1 cellular context compared by ENCODE assay signal in genomic region chr16:72013389-72013788, GRCh38.
TF ChIP-seq lines count a peak whose summit lies in the region.

No MANE protein-coding gene starts in this region.

TF ChIP-seq in K562, 482 proteins besides CTCF, POLR2A, EP300 and RAD21:
- TF ChIP-seq, protein P1, sequence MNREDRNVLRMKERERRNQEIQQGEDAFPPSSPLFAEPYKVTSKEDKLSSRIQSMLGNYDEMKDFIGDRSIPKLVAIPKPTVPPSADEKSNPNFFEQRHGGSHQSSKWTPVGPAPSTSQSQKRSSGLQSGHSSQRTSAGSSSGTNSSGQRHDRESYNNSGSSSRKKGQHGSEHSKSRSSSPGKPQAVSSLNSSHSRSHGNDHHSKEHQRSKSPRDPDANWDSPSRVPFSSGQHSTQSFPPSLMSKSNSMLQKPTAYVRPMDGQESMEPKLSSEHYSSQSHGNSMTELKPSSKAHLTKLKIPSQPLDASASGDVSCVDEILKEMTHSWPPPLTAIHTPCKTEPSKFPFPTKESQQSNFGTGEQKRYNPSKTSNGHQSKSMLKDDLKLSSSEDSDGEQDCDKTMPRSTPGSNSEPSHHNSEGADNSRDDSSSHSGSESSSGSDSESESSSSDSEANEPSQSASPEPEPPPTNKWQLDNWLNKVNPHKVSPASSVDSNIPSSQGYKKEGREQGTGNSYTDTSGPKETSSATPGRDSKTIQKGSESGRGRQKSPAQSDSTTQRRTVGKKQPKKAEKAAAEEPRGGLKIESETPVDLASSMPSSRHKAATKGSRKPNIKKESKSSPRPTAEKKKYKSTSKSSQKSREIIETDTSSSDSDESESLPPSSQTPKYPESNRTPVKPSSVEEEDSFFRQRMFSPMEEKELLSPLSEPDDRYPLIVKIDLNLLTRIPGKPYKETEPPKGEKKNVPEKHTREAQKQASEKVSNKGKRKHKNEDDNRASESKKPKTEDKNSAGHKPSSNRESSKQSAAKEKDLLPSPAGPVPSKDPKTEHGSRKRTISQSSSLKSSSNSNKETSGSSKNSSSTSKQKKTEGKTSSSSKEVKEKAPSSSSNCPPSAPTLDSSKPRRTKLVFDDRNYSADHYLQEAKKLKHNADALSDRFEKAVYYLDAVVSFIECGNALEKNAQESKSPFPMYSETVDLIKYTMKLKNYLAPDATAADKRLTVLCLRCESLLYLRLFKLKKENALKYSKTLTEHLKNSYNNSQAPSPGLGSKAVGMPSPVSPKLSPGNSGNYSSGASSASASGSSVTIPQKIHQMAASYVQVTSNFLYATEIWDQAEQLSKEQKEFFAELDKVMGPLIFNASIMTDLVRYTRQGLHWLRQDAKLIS (CRISPR knock-in tag; IDR thresholded peaks at IDR 0.05) = no peak
- TF ChIP-seq ZNF583 (CRISPR knock-in tag; IDR thresholded peaks at IDR 0.05) = no peak
- TF ChIP-seq ARNT (IDR thresholded peaks at IDR 0.05) = no peak
- no peak for TF ChIP-seq ESRRB (CRISPR knock-in tag; IDR thresholded peaks at IDR 0.05; ENCODE audit: borderline replicate concordance)
- no peak for TF ChIP-seq GABPA (tag; conservative IDR thresholded peaks at IDR 0.05; ENCODE audit: low read depth)
- 0 out of 4 replicates have a peak, but pooled peaks of 1 of the 2 experiments have one; percentile 36 for TF ChIP-seq TEAD1 (CRISPR knock-in tag; IDR thresholded peaks at IDR 0.05)
- TF ChIP-seq ZNF436 (CRISPR knock-in tag; IDR thresholded peaks at IDR 0.05) = no peak
- no peak for TF ChIP-seq ETV1 (tag; conservative IDR thresholded peaks at IDR 0.05; ENCODE audit: low read depth)
- TF ChIP-seq NR2C1 (IDR thresholded peaks at IDR 0.05) = no peak
- no peak for TF ChIP-seq NR2C1 (tag; IDR thresholded peaks at IDR 0.05)
- TF ChIP-seq SRSF3 (IDR thresholded peaks at IDR 0.05; ENCODE audit: insufficient read depth, low read length) = no peak
- TF ChIP-seq PHF8 (IDR thresholded peaks at IDR 0.05; ENCODE audit: borderline replicate concordance, low read length) = no peak
- TF ChIP-seq MEF2D (tag; conservative IDR thresholded peaks at IDR 0.05; ENCODE audit: low read depth) = no peak
- no peak for TF ChIP-seq MCM3 (IDR thresholded peaks at IDR 0.05)
- no peak for TF ChIP-seq TCF3 (CRISPR knock-in tag; IDR thresholded peaks at IDR 0.05)
- TF ChIP-seq WHSC1 (IDR thresholded peaks at IDR 0.05; ENCODE audit: low read length) = no peak
- no peak for TF ChIP-seq MCM7 (IDR thresholded peaks at IDR 0.05)
- no peak for TF ChIP-seq SREBF1 (IDR thresholded peaks at IDR 0.05; ENCODE audit: borderline replicate concordance, low read depth, low read length)
- 0 out of 2 replicates have a peak, but pooled peaks have one; percentile 38 for TF ChIP-seq MAX (CRISPR knock-in tag; IDR thresholded peaks at IDR 0.05)
- TF ChIP-seq POLR2G (IDR thresholded peaks at IDR 0.05; ENCODE audit: low read depth, low read length) = no peak
- TF ChIP-seq XRCC4 (IDR thresholded peaks at IDR 0.05; ENCODE audit: extremely low read depth, insufficient read depth, insufficient read length) = no peak
- TF ChIP-seq, protein P2, sequence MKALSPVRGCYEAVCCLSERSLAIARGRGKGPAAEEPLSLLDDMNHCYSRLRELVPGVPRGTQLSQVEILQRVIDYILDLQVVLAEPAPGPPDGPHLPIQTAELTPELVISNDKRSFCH (CRISPR knock-in tag; IDR thresholded peaks at IDR 0.05) = no peak
- TF ChIP-seq, protein P2 (tag; IDR thresholded peaks at IDR 0.05) = no peak
- no peak for TF ChIP-seq NRF1 (conservative IDR thresholded peaks at IDR 0.05 in 1 of 2, IDR thresholded peaks at IDR 0.05 in 1 of 2)
- TF ChIP-seq TARDBP (IDR thresholded peaks at IDR 0.05) = no peak
- TF ChIP-seq, protein P3, sequence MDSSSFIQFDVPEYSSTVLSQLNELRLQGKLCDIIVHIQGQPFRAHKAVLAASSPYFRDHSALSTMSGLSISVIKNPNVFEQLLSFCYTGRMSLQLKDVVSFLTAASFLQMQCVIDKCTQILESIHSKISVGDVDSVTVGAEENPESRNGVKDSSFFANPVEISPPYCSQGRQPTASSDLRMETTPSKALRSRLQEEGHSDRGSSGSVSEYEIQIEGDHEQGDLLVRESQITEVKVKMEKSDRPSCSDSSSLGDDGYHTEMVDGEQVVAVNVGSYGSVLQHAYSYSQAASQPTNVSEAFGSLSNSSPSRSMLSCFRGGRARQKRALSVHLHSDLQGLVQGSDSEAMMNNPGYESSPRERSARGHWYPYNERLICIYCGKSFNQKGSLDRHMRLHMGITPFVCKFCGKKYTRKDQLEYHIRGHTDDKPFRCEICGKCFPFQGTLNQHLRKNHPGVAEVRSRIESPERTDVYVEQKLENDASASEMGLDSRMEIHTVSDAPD (CRISPR knock-in tag; IDR thresholded peaks at IDR 0.05) = no peak
- no peak for TF ChIP-seq RCOR1 (IDR thresholded peaks at IDR 0.05; ENCODE audit: borderline replicate concordance in 1 of 2, low read depth in 2 of 2, low read length in 2 of 2)
- TF ChIP-seq, protein P4, sequence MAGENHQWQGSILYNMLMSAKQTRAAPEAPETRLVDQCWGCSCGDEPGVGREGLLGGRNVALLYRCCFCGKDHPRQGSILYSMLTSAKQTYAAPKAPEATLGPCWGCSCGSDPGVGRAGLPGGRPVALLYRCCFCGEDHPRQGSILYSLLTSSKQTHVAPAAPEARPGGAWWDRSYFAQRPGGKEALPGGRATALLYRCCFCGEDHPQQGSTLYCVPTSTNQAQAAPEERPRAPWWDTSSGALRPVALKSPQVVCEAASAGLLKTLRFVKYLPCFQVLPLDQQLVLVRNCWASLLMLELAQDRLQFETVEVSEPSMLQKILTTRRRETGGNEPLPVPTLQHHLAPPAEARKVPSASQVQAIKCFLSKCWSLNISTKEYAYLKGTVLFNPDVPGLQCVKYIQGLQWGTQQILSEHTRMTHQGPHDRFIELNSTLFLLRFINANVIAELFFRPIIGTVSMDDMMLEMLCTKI (IDR thresholded peaks at IDR 0.05; ENCODE audit: partially characterized antibody) = no peak
- TF ChIP-seq ZNF584 (CRISPR knock-in tag; IDR thresholded peaks at IDR 0.05; ENCODE audit: low read depth) = no peak
- TF ChIP-seq, protein P5, sequence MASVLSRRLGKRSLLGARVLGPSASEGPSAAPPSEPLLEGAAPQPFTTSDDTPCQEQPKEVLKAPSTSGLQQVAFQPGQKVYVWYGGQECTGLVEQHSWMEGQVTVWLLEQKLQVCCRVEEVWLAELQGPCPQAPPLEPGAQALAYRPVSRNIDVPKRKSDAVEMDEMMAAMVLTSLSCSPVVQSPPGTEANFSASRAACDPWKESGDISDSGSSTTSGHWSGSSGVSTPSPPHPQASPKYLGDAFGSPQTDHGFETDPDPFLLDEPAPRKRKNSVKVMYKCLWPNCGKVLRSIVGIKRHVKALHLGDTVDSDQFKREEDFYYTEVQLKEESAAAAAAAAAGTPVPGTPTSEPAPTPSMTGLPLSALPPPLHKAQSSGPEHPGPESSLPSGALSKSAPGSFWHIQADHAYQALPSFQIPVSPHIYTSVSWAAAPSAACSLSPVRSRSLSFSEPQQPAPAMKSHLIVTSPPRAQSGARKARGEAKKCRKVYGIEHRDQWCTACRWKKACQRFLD (CRISPR knock-in tag; IDR thresholded peaks at IDR 0.05) = no peak
- TF ChIP-seq CEBPG (CRISPR knock-in tag; IDR thresholded peaks at IDR 0.05) = peak; percentile 16; the same call in 1 of the 2 replicates
- TF ChIP-seq CEBPG (tag; conservative IDR thresholded peaks at IDR 0.05 in 1 of 2, IDR thresholded peaks at IDR 0.05 in 1 of 2) = 0 out of 4 replicates have a peak, but pooled peaks of 1 of the 2 experiments have one; percentile 28
- peak; percentile 88 for TF ChIP-seq NFIC (IDR thresholded peaks at IDR 0.05)
- no peak for TF ChIP-seq ARID2 (IDR thresholded peaks at IDR 0.05)
- no peak for TF ChIP-seq HNRNPK (IDR thresholded peaks at IDR 0.05; ENCODE audit: low read depth, low read length, poor library complexity, severe bottlenecking)
- 0 out of 2 replicates have a peak, but pooled peaks have one; percentile 19 for TF ChIP-seq JUN (IDR thresholded peaks at IDR 0.05; ENCODE audit: borderline replicate concordance, low read depth, low read length)
- TF ChIP-seq JUN (CRISPR knock-in tag; IDR thresholded peaks at IDR 0.05; ENCODE audit: borderline replicate concordance) = no peak
- TF ChIP-seq FOSL1 (tag; conservative IDR thresholded peaks at IDR 0.05) = peak; percentile 26; the same call in 1 of the 2 replicates
- no peak for TF ChIP-seq ZNF592 (IDR thresholded peaks at IDR 0.05)
- no peak for TF ChIP-seq ZFP1 (CRISPR knock-in tag; IDR thresholded peaks at IDR 0.05)
- TF ChIP-seq ZNF12 (CRISPR knock-in tag; IDR thresholded peaks at IDR 0.05) = no peak
- TF ChIP-seq ZNF133 (CRISPR knock-in tag; IDR thresholded peaks at IDR 0.05) = no peak
- TF ChIP-seq, protein P6, sequence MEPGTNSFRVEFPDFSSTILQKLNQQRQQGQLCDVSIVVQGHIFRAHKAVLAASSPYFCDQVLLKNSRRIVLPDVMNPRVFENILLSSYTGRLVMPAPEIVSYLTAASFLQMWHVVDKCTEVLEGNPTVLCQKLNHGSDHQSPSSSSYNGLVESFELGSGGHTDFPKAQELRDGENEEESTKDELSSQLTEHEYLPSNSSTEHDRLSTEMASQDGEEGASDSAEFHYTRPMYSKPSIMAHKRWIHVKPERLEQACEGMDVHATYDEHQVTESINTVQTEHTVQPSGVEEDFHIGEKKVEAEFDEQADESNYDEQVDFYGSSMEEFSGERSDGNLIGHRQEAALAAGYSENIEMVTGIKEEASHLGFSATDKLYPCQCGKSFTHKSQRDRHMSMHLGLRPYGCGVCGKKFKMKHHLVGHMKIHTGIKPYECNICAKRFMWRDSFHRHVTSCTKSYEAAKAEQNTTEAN (CRISPR knock-in tag; IDR thresholded peaks at IDR 0.05) = no peak
- TF ChIP-seq ZBTB1 (CRISPR knock-in tag; IDR thresholded peaks at IDR 0.05; ENCODE audit: borderline replicate concordance, low read depth) = no peak
- no peak for TF ChIP-seq NCOA1 (IDR thresholded peaks at IDR 0.05; ENCODE audit: low read depth)
- peak; percentile 56; the same call in 1 of the 2 replicates for TF ChIP-seq CEBPB (tag; IDR thresholded peaks at IDR 0.05)
- no peak for TF ChIP-seq DACH1 (IDR thresholded peaks at IDR 0.05; ENCODE audit: partially characterized antibody)
- peak in 1 of 2 experiments; percentile 23 for TF ChIP-seq E2F6 (IDR thresholded peaks at IDR 0.05; ENCODE audit: borderline replicate concordance in 1 of 2, extremely low read depth in 1 of 2, insufficient read depth in 1 of 2, insufficient read length in 1 of 2, low read depth in 1 of 2, low read length in 1 of 2, poor library complexity in 1 of 2, severe bottlenecking in 1 of 2)
- peak; percentile 46 for TF ChIP-seq EGR1 (conservative IDR thresholded peaks at IDR 0.05)
